ENCODE assay signal across 9 cellular contexts in genomic region chr18:64409511-64409910, GRCh38.
DNase-seq lines count a peak whose midpoint lies in the region; ATAC-seq, FAIRE-seq and TF ChIP-seq lines count a peak whose summit lies in the region.
"Had no signal": no experiment of that assay in that cellular context is flagged by ENCODE, and none has a peak within 500 bp of the region (broad histone marks: within the 10 kb centered on the region; RNA-seq: fewer than 3 reads in every experiment).

No MANE protein-coding gene starts in this region.

- H3K27ac Mint-ChIP-seq in MCF 10A (ENCODE audit: low read depth, unreplicated experiment) = no peak overlapping the region

- POLR2A ChIA-PET in MCF 10A (lab: Yijun Ruan, JAX) = no interaction called here

- peak; percentile 34 for TF ChIP-seq CTCF in MCF 10A (IDR thresholded peaks at IDR 0.05; ENCODE audit: unreplicated experiment)
- peak in 1 of 3 donors; percentile 14 for TF ChIP-seq CTCF in breast epithelium (IDR thresholded peaks at IDR 0.05)
- peak; percentile 60 for TF ChIP-seq CTCF in Loucy (conservative IDR thresholded peaks at IDR 0.05; ENCODE audit: low read length)
- TF ChIP-seq CTCF in bronchial epithelial cell (IDR thresholded peaks at IDR 0.05; ENCODE audit: insufficient read depth, low read length, severe bottlenecking) = peak; percentile 8
- peak in 8 of 11 experiments; percentile 5 to 41 (median 29) for TF ChIP-seq CTCF in spleen (IDR thresholded peaks at IDR 0.05 in 8 of 11, conservative IDR thresholded peaks at IDR 0.05 in 3 of 11)
- peak in 2 of 5 experiments; percentile 20 to 31 for TF ChIP-seq CTCF in tibial nerve (IDR thresholded peaks at IDR 0.05)

- H4K20me1 ChIP-seq in Loucy (ENCODE audit: insufficient read depth, low read length, poor library complexity, severe bottlenecking) = no peaks in the 10 kb centered on the region

- no peaks in the 10 kb centered on the region for H3K79me2 ChIP-seq in Loucy (ENCODE audit: insufficient read depth, low read length)

- ATAC-seq in GM19324 (IDR thresholded peaks at IDR 0.05; ENCODE audit: low FRiP score, unreplicated experiment) = no peak
- no peak for ATAC-seq in HG02571 (IDR thresholded peaks at IDR 0.05; ENCODE audit: unreplicated experiment)

- H2AFZ ChIP-seq in Loucy (ENCODE audit: low read length) = no peak overlapping the region

- H3K4me3 ChIP-seq in breast epithelium (no peak overlapping the region), Loucy (ENCODE audit: low read length, poor library complexity, severe bottlenecking) (no peak overlapping the region), bronchial epithelial cell (ENCODE audit: low read depth, low read length) (no peak overlapping the region), spleen (no peak overlapping the region), tibial nerve (no peak overlapping the region)

- no peaks in the 10 kb centered on the region for H3K36me3 ChIP-seq in breast epithelium
- H3K36me3 ChIP-seq in Loucy (ENCODE audit: insufficient read depth, low read length) = no peaks in the 10 kb centered on the region
- H3K36me3 ChIP-seq in bronchial epithelial cell (ENCODE audit: control insufficient read depth, insufficient read depth, low read length) = no peaks in the 10 kb centered on the region
- H3K36me3 ChIP-seq in spleen = no peaks in the 10 kb centered on the region
- H3K36me3 ChIP-seq in tibial nerve = no peaks in the 10 kb centered on the region

- TF ChIP-seq POLR2A in breast epithelium (IDR thresholded peaks at IDR 0.05) (no peak), spleen (IDR thresholded peaks at IDR 0.05) (no peak), tibial nerve (IDR thresholded peaks at IDR 0.05) (no peak)

- no peak overlapping the region for H3K4me3 Mint-ChIP-seq in MCF 10A (ENCODE audit: unreplicated experiment)

- H3K4me2 ChIP-seq in Loucy (ENCODE audit: low read depth, low read length, poor library complexity, severe bottlenecking) = no peak overlapping the region

- no peaks in the 10 kb centered on the region for H3K4me1 Mint-ChIP-seq in MCF 10A (ENCODE audit: insufficient read depth, unreplicated experiment)

- H3F3A ChIP-seq in Loucy (ENCODE audit: low read depth) = no peaks in the 10 kb centered on the region

- no peaks in the 10 kb centered on the region for H3K9me2 ChIP-seq in Loucy (replicated peaks; ENCODE audit: low read depth, low read length)

- H3K27me3 ChIP-seq in breast epithelium (no peaks in the 10 kb centered on the region), Loucy (ENCODE audit: insufficient read depth, low read length, poor library complexity, severe bottlenecking) (no peaks in the 10 kb centered on the region), bronchial epithelial cell (ENCODE audit: control insufficient read depth, insufficient read depth, low read length) (no peaks in the 10 kb centered on the region), spleen (replicated peaks in 1 of 7) (no peaks in the 10 kb centered on the region), tibial nerve (no peaks in the 10 kb centered on the region)

- no TSS peak for BruUV-seq in MCF 10A (replicated peaks; lab: Mats Ljungman, UMichigan)

- no peak for FAIRE-seq in bronchial epithelial cell (lab: Jason Lieb, UNC)

- CTCF ChIA-PET in MCF 10A (lab: Yijun Ruan, JAX) = interaction anchor here (0.6 to 1.9 kb wide), 17 partner anchors 8 to 1083 kb away, joined by 3 to 8 read pairs (median 3); no protein-coding TSS in a partner anchor

- no peaks in the 10 kb centered on the region for H3K9me3 Mint-ChIP-seq in MCF 10A (ENCODE audit: unreplicated experiment)

- H3K9ac ChIP-seq in Loucy (ENCODE audit: low read depth, low read length, poor library complexity, severe bottlenecking) = no peak overlapping the region

- H3K4me1 ChIP-seq in breast epithelium (no peaks in the 10 kb centered on the region), Loucy (ENCODE audit: insufficient read depth, low read length, poor library complexity, severe bottlenecking) (no peaks in the 10 kb centered on the region), spleen (no peaks in the 10 kb centered on the region), tibial nerve (no peaks in the 10 kb centered on the region)

- H3K27ac ChIP-seq in breast epithelium (no peak overlapping the region), spleen (no peak overlapping the region), tibial nerve (no peak overlapping the region)

- intact Hi-C loops in MCF 10A (cut with micrococcal nuclease) (loop anchor here (5.0 kb wide), 2 partner anchors 312 to 392 kb away; no protein-coding TSS in a partner anchor), breast epithelium (cut with DNase I; ENCODE audit: low total_unique reads) (no loop called here), spleen (cut with DNase I; ENCODE audit: low total_unique reads) (no loop called here)

- peaks cover 25% of the 10 kb centered on the region for H3K27me3 Mint-ChIP-seq in MCF 10A (ENCODE audit: insufficient read depth, unreplicated experiment)

- no peak for TF ChIP-seq EP300 in tibial nerve (IDR thresholded peaks at IDR 0.05)

- DNase-seq in MCF 10A (ENCODE audit: unreplicated experiment) = peak; percentile 51
- DNase-seq in breast epithelium (ENCODE audit: low spot score in 2 of 2) = no peak
- peak; percentile 0 for DNase-seq in bronchial epithelial cell (ENCODE audit: low read depth)
- no peak for DNase-seq in spleen
- no peak for DNase-seq in tibial nerve (ENCODE audit: low spot score in 2 of 2)
- DNase-seq: stimulated activated CD4-positive, alpha-beta T cell treated with anti-CD3 and anti-CD28 coated beads, Interleukin-4, amount 100 ng/mL, for 4 hours had no signal

- H3K36me3 Mint-ChIP-seq in MCF 10A (ENCODE audit: insufficient read depth, unreplicated experiment) = no peaks in the 10 kb centered on the region

- H3K9me3 ChIP-seq in breast epithelium (no peaks in the 10 kb centered on the region), Loucy (ENCODE audit: insufficient read depth, low read depth, low read length) (no peaks in the 10 kb centered on the region), spleen (no peaks in the 10 kb centered on the region), tibial nerve (no peaks in the 10 kb centered on the region)

Comparison
In these comparisons a context has a peak if more than half of its experiments do, and no peak if none do; other contexts are left out.
1. DNase-seq: peak in MCF 10A (single experiment) and bronchial epithelial cell (single experiment); none in breast epithelium (0 of 2), spleen (single experiment) and tibial nerve (0 of 2).